In the genomic region with DNA sequence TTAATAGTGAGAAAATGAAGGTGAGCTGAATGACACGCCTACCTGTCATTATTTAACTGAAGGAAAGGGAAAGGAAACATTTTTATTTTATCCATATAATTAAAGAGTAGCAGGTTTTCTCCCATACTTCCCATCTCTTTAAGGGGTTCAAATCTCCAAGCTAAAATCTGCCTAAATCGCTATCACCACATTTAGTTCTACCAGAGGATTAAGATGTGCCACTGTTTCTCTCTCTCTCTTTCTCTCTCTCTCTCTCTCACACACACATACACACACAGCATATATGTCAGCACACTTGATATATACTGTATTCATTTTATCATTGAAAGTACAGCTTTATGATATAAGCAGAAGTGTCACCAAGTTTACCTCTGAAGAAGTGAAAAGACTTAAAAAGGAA, we compare ENCODE assay signal across 11 cellular contexts. TPM values are rescaled to one million over a fixed set of nuclear protein-coding genes. Genes with fewer than 3 reads are reported as not detected.
DNase-seq lines count a peak whose midpoint lies in the region; ATAC-seq, FAIRE-seq and TF ChIP-seq lines count a peak whose summit lies in the region.
"Had no signal": no experiment of that assay in that cellular context is flagged by ENCODE, and none has a peak within 500 bp of the region (broad histone marks: within the 10 kb centered on the region; RNA-seq: fewer than 3 reads in every experiment).

No MANE protein-coding gene starts in this region.

- H3K27me3 ChIP-seq in heart right ventricle: no peaks in the 10 kb centered on the region
- H3K27me3 ChIP-seq in tibial nerve: no peaks in the 10 kb centered on the region
- H3K27me3 ChIP-seq: BE2C, ovary had no signal

- H3K4me1 ChIP-seq in heart right ventricle (peaks cover 0 to 97% (median 39%) of the 10 kb centered on the region in 9 donors), tibial nerve (peaks cover 0 to 92% (median 37%) of the 10 kb centered on the region in 4 donors)

- H3K9me3 ChIP-seq in heart right ventricle (no peaks in the 10 kb centered on the region), tibial nerve (no peaks in the 10 kb centered on the region)
- H3K9me3 ChIP-seq: BE2C, ovary had no signal

- CTCF ChIA-PET in activated CD8-positive, alpha-beta T cell treated with anti-CD3 and anti-CD28 coated beads for 36 hours (lab: Charles Lee): interaction anchor here (0.9 to 6.2 kb wide), 14 partner anchors 9 to 93 kb away, joined by 3 to 37 read pairs (median 6); no protein-coding TSS in a partner anchor

- ATAC-seq in heart right ventricle (no peak), Right ventricle myocardium inferior (no peak), memory B cell (ENCODE audit: low read depth) (no peak), GM18517 (IDR thresholded peaks at IDR 0.05; ENCODE audit: unreplicated experiment) (no peak)
- no peak for ATAC-seq in activated CD8-positive, alpha-beta T cell treated with anti-CD3 and anti-CD28 coated beads for 36 hours

- TF ChIP-seq CTCF in heart right ventricle (IDR thresholded peaks at IDR 0.05) (no peak), tibial nerve (IDR thresholded peaks at IDR 0.05) (no peak)
- TF ChIP-seq CTCF in activated CD8-positive, alpha-beta T cell treated with anti-CD3 and anti-CD28 coated beads for 36 hours (IDR thresholded peaks at IDR 0.05): no peak

- TF ChIP-seq POLR2A in tibial nerve (IDR thresholded peaks at IDR 0.05) (no peak), H54 (IDR thresholded peaks at IDR 0.05; ENCODE audit: low read depth, low read length) (no peak)

- POLR2A ChIA-PET in activated CD8-positive, alpha-beta T cell treated with anti-CD3 and anti-CD28 coated beads for 36 hours (lab: Charles Lee): interaction anchor here (0.7 to 12.4 kb wide), 10 partner anchors 9 to 251 kb away, joined by 3 to 198 read pairs (median 7); no protein-coding TSS in a partner anchor

- no peaks in the 10 kb centered on the region for H3K27me3 Mint-ChIP-seq in activated CD8-positive, alpha-beta T cell treated with anti-CD3 and anti-CD28 coated beads for 36 hours
- H3K27me3 Mint-ChIP-seq in memory B cell: no peaks in the 10 kb centered on the region

- DNase-seq in heart right ventricle: no peak
- DNase-seq in Right ventricle myocardium inferior (ENCODE audit: missing footprints): no peak
- DNase-seq in activated CD8-positive, alpha-beta T cell treated with anti-CD3 and anti-CD28 coated beads for 36 hours: no peak
- no peak for DNase-seq in memory B cell (ENCODE audit: low spot score in 2 of 2)
- DNase-seq in tibial nerve (ENCODE audit: low spot score in 2 of 2): no peak
- no peak for DNase-seq in H54 (ENCODE audit: insufficient read length, low spot score)
- no peak for DNase-seq in NCI-H2107 treated with DMSO at 0.1 percent for 48 hours (lab: John Stamatoyannopoulos, UW; ENCODE audit: unreplicated experiment)
- DNase-seq: BE2C, NCI-H1105, ovary had no signal

- 94 to 100% methylated on average over 1 to 2 of the region's 2 CpGs for WGBS in heart right ventricle, 2 donors
- WGBS in tibial nerve, 2 donors: 91 to 93% methylated on average over 2 of the region's 2 CpGs

- H3K4me3 ChIP-seq in heart right ventricle (peak overlapping the region in 1 of 10 donors; percentile 52), tibial nerve (peak overlapping the region in 1 of 4 donors; percentile 40)
- H3K4me3 ChIP-seq: ovary had no signal

- H3K27ac ChIP-seq in heart right ventricle (peak overlapping the region in 7 of 10 donors; percentile 15 to 98 (median 64)), tibial nerve (peak overlapping the region; percentile 5 to 91 (median 80))
- H3K27ac ChIP-seq: ovary had no signal

- peak overlapping the region; percentile 87 for H3K4me3 Mint-ChIP-seq in activated CD8-positive, alpha-beta T cell treated with anti-CD3 and anti-CD28 coated beads for 36 hours
- peak overlapping the region; percentile 91 for H3K4me3 Mint-ChIP-seq in memory B cell

- intact Hi-C loops in heart right ventricle (cut with DNase I) (loop anchor here in 1 of 10 donors (10.0 kb wide), 1 partner anchor 110 kb away; a partner anchor contains a TSS), Right ventricle myocardium inferior (cut with DNase I) (no loop called here)
- intact Hi-C loops in activated CD8-positive, alpha-beta T cell treated with anti-CD3 and anti-CD28 coated beads for 36 hours (cut with micrococcal nuclease): loop anchor here (10.0 kb wide), 1 partner anchor 100 kb away; no protein-coding TSS in a partner anchor

- H3K36me3 ChIP-seq in heart right ventricle: peaks cover 0 to 16% (median 0%) of the 10 kb centered on the region in 9 donors
- H3K36me3 ChIP-seq in tibial nerve: no peaks in the 10 kb centered on the region
- H3K36me3 ChIP-seq: BE2C, ovary had no signal

- TF ChIP-seq EP300 in tibial nerve (IDR thresholded peaks at IDR 0.05): no peak

- H3K4me1 Mint-ChIP-seq in activated CD8-positive, alpha-beta T cell treated with anti-CD3 and anti-CD28 coated beads for 36 hours (ENCODE audit: low read depth): peaks cover 39% of the 10 kb centered on the region
- peaks cover 40% of the 10 kb centered on the region for H3K4me1 Mint-ChIP-seq in memory B cell

- peak overlapping the region; percentile 100 for H3K27ac Mint-ChIP-seq in activated CD8-positive, alpha-beta T cell treated with anti-CD3 and anti-CD28 coated beads for 36 hours
- peak overlapping the region; percentile 98 for H3K27ac Mint-ChIP-seq in memory B cell

- H3K9me3 Mint-ChIP-seq in activated CD8-positive, alpha-beta T cell treated with anti-CD3 and anti-CD28 coated beads for 36 hours: peaks cover under 1% of the 10 kb centered on the region
- H3K9me3 Mint-ChIP-seq in memory B cell: no peaks in the 10 kb centered on the region

- H3K36me3 Mint-ChIP-seq in activated CD8-positive, alpha-beta T cell treated with anti-CD3 and anti-CD28 coated beads for 36 hours (ENCODE audit: low read depth): peaks cover 76% of the 10 kb centered on the region
- peaks cover 17% of the 10 kb centered on the region for H3K36me3 Mint-ChIP-seq in memory B cell

- FAIRE-seq in H54 (lab: Jason Lieb, UNC): no peak

RNA-seq across cellular contexts. Expression of a gene that starts 3.2 kb away (rescaled TPM):
- total RNA-seq in heart right ventricle: 10 to 100 TPM; 12.4 to 48.1 (median 15.6) TPM
- polyA plus RNA-seq in heart right ventricle: 10 to 100 TPM in 1 of 2 donors, 1 to 10 TPM in 1; 9.1 to 16.6 TPM
- 19.4 TPM for total RNA-seq in Right ventricle myocardium inferior
- 100 to 1,000 TPM; 361 to 365 TPM for total RNA-seq in activated CD8-positive, alpha-beta T cell treated with anti-CD3 and anti-CD28 coated beads for 36 hours
- total RNA-seq in tibial nerve: 10 to 100 TPM; 43.2 to 63.8 (median 52.9) TPM

Comparison
In these comparisons a context has a peak if more than half of its experiments do, and no peak if none do; other contexts are left out.
1. RNA of a gene that starts 3.2 kb away (total RNA-seq): 361 to 365 TPM in activated CD8-positive, alpha-beta T cell treated with anti-CD3 and anti-CD28 coated beads for 36 hours; 43.2 to 63.8 TPM in tibial nerve, 19.4 TPM in Right ventricle myocardium inferior (single experiment) and 12.4 to 48.1 TPM in heart right ventricle; every median in the first group is over 4 times any median in the second.